31 cellular contexts compared by ENCODE assay signal in genomic region chr16:21233521-21234150, GRCh38. TPM values are rescaled to one million over a fixed set of nuclear protein-coding genes. Genes with fewer than 3 reads are reported as not detected.
A peak's percentile ranks its signal among the peaks of the same experiment; 100 is the strongest.
DNase-seq lines count a peak whose midpoint lies in the region; ATAC-seq, FAIRE-seq and TF ChIP-seq lines count a peak whose summit lies in the region.
"Had no signal": no experiment of that assay in that cellular context is flagged by ENCODE, and none has a peak within 500 bp of the region (broad histone marks: within the 10 kb centered on the region; RNA-seq: fewer than 3 reads in every experiment).

Gene ANKS4B, plus strand, starts transcription at chr16:21233699. Its CDS starts 39 bp downstream, at chr16:21233738.

- H3K4me1 ChIP-seq in kidney (ENCODE audit: control insufficient read depth in 1 of 2, insufficient read depth in 1 of 2, low read depth in 1 of 2, low read length in 2 of 2) (peaks cover 0 to 16% of the 10 kb centered on the region in 2 donors), mucosa of stomach (ENCODE audit: control insufficient read depth, insufficient read depth, low read length) (no peaks in the 10 kb centered on the region)
- H3K4me1 ChIP-seq: upper lobe of left lung had no signal

- no peaks in the 10 kb centered on the region for H3K36me3 Mint-ChIP-seq in type B pancreatic cell
- no peaks in the 10 kb centered on the region for H3K36me3 Mint-ChIP-seq in CD4-positive, alpha-beta T cell (ENCODE audit: low read depth)
- H3K36me3 Mint-ChIP-seq: IgD-negative memory B cell had no signal

- H3K4me3 ChIP-seq in kidney (ENCODE audit: low read length in 2 of 2) (peak within 1 kb of the TSS; percentile 71 to 92), mucosa of stomach (ENCODE audit: low read length) (peak within 1 kb of the TSS; percentile 43)
- H3K4me3 ChIP-seq: skin epidermis, upper lobe of left lung had no signal

- peaks cover 3% of the 10 kb centered on the region for H3K27me3 Mint-ChIP-seq in type B pancreatic cell
- H3K27me3 Mint-ChIP-seq in CD4-positive, alpha-beta T cell: peaks cover 43% of the 10 kb centered on the region

- H3K27ac Mint-ChIP-seq in type B pancreatic cell: peak within 1 kb of the TSS; percentile 43
- H3K27ac Mint-ChIP-seq in CD4-positive, alpha-beta T cell: no peak within 1 kb of the TSS
- H3K27ac Mint-ChIP-seq: activated B cell treated with CpG ODN at 0.5 μM for 24 hours; activated naive CD8-positive, alpha-beta T cell treated with anti-CD3 and anti-CD28 coated beads, Interleukin-2, amount 50 U/mL, for 24 hours; IgD-negative memory B cell had no signal

- peak within 1 kb of the TSS in 1 of 2 donors; percentile 67 for H3K27ac ChIP-seq in kidney (ENCODE audit: low read depth in 2 of 2, low read length in 2 of 2)
- no peak within 1 kb of the TSS for H3K27ac ChIP-seq in CD4-positive, alpha-beta T cell (ENCODE audit: low read depth, low read length)
- H3K27ac ChIP-seq: C4-2B, epithelial cell of prostate, neutrophil, skin epidermis, upper lobe of left lung had no signal

- intact Hi-C loops in kidney (cut with DNase I): no loop called here
- intact Hi-C loops in CD4-positive, alpha-beta T cell (cut with DNase I, micrococcal nuclease): no loop called here

- POLR2A ChIA-PET in CD4-positive, alpha-beta T cell (lab: Charles Lee): no interaction called here

- H3K36me3 ChIP-seq in kidney (ENCODE audit: control insufficient read depth in 1 of 2, insufficient read depth in 2 of 2, low read length in 2 of 2): no peaks in the 10 kb centered on the region
- H3K36me3 ChIP-seq in mucosa of stomach (ENCODE audit: control insufficient read depth, insufficient read depth, low read length): no peaks in the 10 kb centered on the region
- H3K36me3 ChIP-seq: neutrophil, upper lobe of left lung had no signal

- DNase-seq in LoVo (ENCODE audit: low spot score) (peak; percentile 72), kidney (no peak), type B pancreatic cell (ENCODE audit: extremely low spot score, unreplicated experiment) (no peak), EL (no peak), dermis blood vessel endothelial cell (no peak)
- DNase-seq in CD4-positive, alpha-beta T cell: no peak
- DNase-seq: activated B cell treated with CpG ODN at 0.5 μM for 24 hours; activated CD4-positive, alpha-beta T cell treated with anti-CD3 and anti-CD28 coated beads, Interleukin-2, amount 50 U/mL, for 1 hour; activated gamma-delta T cell treated with Interleukin-2 at 50 U/mL for 16 hours; activated naive CD8-positive, alpha-beta T cell treated with anti-CD3 and anti-CD28 coated beads, Interleukin-2, amount 50 U/mL, for 24 hours; activated T-cell treated with anti-CD3 and anti-CD28 coated beads, Interleukin-2, amount 50 U/mL, for 4 hours; glutamatergic neuron; NCI-H1105; NCI-H187 treated with DMSO at 0.1 percent for 48 hours; NCI-H526 treated with DMSO at 0.1 percent for 48 hours; SIG-M5; stimulated activated CD4-positive, alpha-beta T cell treated with anti-CD3 and anti-CD28 coated beads, Interleukin-2, amount 100 ng/mL, for 24 hours; T1000; upper lobe of left lung had no signal

- no peak for FAIRE-seq in kidney (lab: Jason Lieb, UNC)
- FAIRE-seq: D721Med, GM12891, keratinocyte had no signal

- no peaks in the 10 kb centered on the region for H3K27me3 ChIP-seq in mucosa of stomach (ENCODE audit: control insufficient read depth, insufficient read depth, low read length)
- H3K27me3 ChIP-seq in CD4-positive, alpha-beta T cell (ENCODE audit: control insufficient read depth, insufficient read depth, low read length): peaks cover 4% of the 10 kb centered on the region
- H3K27me3 ChIP-seq: upper lobe of left lung had no signal

- H3K9me3 Mint-ChIP-seq in type B pancreatic cell: no peaks in the 10 kb centered on the region
- H3K9me3 Mint-ChIP-seq in CD4-positive, alpha-beta T cell: no peaks in the 10 kb centered on the region
- H3K9me3 Mint-ChIP-seq: activated B cell treated with CpG ODN at 0.5 μM for 24 hours; activated naive CD8-positive, alpha-beta T cell treated with anti-CD3 and anti-CD28 coated beads, Interleukin-2, amount 50 U/mL, for 24 hours; activated T-cell treated with anti-CD3 and anti-CD28 coated beads, Interleukin-2, amount 50 U/mL, for 4 hours had no signal

- CTCF ChIA-PET in CD4-positive, alpha-beta T cell (lab: Charles Lee): no interaction called here

- no peak for TF ChIP-seq CTCF in kidney (IDR thresholded peaks at IDR 0.05; ENCODE audit: borderline replicate concordance, extremely low read depth, insufficient read depth)
- TF ChIP-seq CTCF in type B pancreatic cell (conservative IDR thresholded peaks at IDR 0.05): no peak
- TF ChIP-seq CTCF in CD4-positive, alpha-beta T cell (IDR thresholded peaks at IDR 0.05): no peak

- peaks cover under 1% of the 10 kb centered on the region for H3K4me1 Mint-ChIP-seq in type B pancreatic cell (ENCODE audit: unreplicated experiment)
- H3K4me1 Mint-ChIP-seq in CD4-positive, alpha-beta T cell (ENCODE audit: low read depth): no peaks in the 10 kb centered on the region
- H3K4me1 Mint-ChIP-seq: activated B cell treated with CpG ODN at 0.5 μM for 24 hours; activated naive CD8-positive, alpha-beta T cell treated with anti-CD3 and anti-CD28 coated beads, Interleukin-2, amount 50 U/mL, for 24 hours; IgD-negative memory B cell had no signal

- ATAC-seq in CD4-positive, alpha-beta T cell (ENCODE audit: poor library complexity): no peak
- ATAC-seq: activated naive CD8-positive, alpha-beta T cell treated with anti-CD3 and anti-CD28 coated beads, Interleukin-2, amount 50 U/mL, for 24 hours; activated T-cell treated with anti-CD3 and anti-CD28 coated beads, Interleukin-2, amount 50 U/mL, for 4 hours; Panc1 had no signal

- peak within 1 kb of the TSS; percentile 78 for H3K4me3 Mint-ChIP-seq in type B pancreatic cell
- H3K4me3 Mint-ChIP-seq in CD4-positive, alpha-beta T cell: no peak within 1 kb of the TSS
- H3K4me3 Mint-ChIP-seq: activated B cell treated with CpG ODN at 0.5 μM for 24 hours; activated naive CD8-positive, alpha-beta T cell treated with anti-CD3 and anti-CD28 coated beads, Interleukin-2, amount 50 U/mL, for 24 hours; activated T-cell treated with anti-CD3 and anti-CD28 coated beads, Interleukin-2, amount 50 U/mL, for 4 hours; IgD-negative memory B cell had no signal

- H3K9ac ChIP-seq in kidney (ENCODE audit: low read length in 2 of 2) (peak within 1 kb of the TSS in 1 of 2 donors; percentile 75), mucosa of stomach (ENCODE audit: low read length) (peak within 1 kb of the TSS; percentile 56)

- H3K9me3 ChIP-seq in kidney (ENCODE audit: control insufficient read depth in 1 of 2, low read length in 2 of 2) (no peaks in the 10 kb centered on the region), mucosa of stomach (ENCODE audit: control insufficient read depth, low read length) (no peaks in the 10 kb centered on the region)
- no peaks in the 10 kb centered on the region for H3K9me3 ChIP-seq in CD4-positive, alpha-beta T cell (ENCODE audit: control insufficient read depth, low read length)
- H3K9me3 ChIP-seq: neutrophil, upper lobe of left lung had no signal

RNA-seq across cellular contexts. Expression of gene ANKS4B, which starts in this region (rescaled TPM):
- total RNA-seq in kidney (1.4 TPM), type B pancreatic cell (ENCODE audit: low replicate concordance) (5.2 and 8.9 TPM in 2 replicates), dermis blood vessel endothelial cell (not detected in 2 replicates)
- 9.7 TPM for polyA plus RNA-seq in kidney (ENCODE audit: insufficient read depth, low read depth, low replicate concordance)
- total RNA-seq in CD4-positive, alpha-beta T cell: not detected
- total RNA-seq: activated B cell treated with CpG ODN at 0.5 μM for 24 hours; activated T-cell treated with anti-CD3 and anti-CD28 coated beads, Interleukin-2, amount 50 U/mL, for 4 hours; lung microvascular endothelial cell; pulmonary artery endothelial cell had no signal
- polyA plus RNA-seq: IgD-negative memory B cell, keratinocyte had no signal
